8 cellular contexts compared by ENCODE assay signal in the genomic region with DNA sequence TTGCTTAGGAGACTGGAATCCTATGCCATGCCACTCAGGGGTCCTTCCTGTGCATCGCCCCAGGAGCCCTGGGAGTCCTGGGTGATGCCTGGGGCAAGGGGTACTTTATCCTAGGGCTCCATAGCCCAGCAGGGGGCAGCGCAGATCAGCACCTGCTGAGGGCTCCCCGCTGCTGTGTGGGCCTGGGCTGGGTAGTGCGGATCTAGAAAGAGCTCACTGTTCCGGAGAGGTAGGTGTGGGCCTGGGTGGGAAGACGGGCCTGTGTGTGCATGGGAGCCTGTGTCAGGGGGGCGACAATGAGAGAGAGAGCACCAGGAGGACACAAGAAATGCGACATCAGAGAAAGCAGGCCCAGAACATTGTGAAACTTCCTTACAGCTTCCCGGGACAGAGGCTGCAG. TPM values are rescaled to one million over a fixed set of nuclear protein-coding genes. Genes with fewer than 3 reads are reported as not detected.
DNase-seq lines count a peak whose midpoint lies in the region; ATAC-seq and TF ChIP-seq lines count a peak whose summit lies in the region.

No MANE protein-coding gene starts in this region.

- no peaks in the 10 kb centered on the region for H3K27me3 ChIP-seq in BLaER1

- peak; percentile 77 for ATAC-seq in activated CD8-positive, alpha-beta T cell treated with anti-CD3 and anti-CD28 coated beads for 36 hours
- peak; percentile 58 for ATAC-seq in Right ventricle myocardium inferior

- H3K27ac ChIP-seq in BLaER1 = peak overlapping the region; percentile 4; the same call in 1 of the 2 replicates
- H3K27ac ChIP-seq in HEK293 (ENCODE audit: extremely low read depth, low read depth, low read length) = no peak overlapping the region

- no peak overlapping the region for H3K9ac ChIP-seq in BLaER1

- CTCF ChIA-PET in HEK293 (lab: Yijun Ruan, JAX) = interaction anchor here (0.6 to 1.9 kb wide), 40 partner anchors 8 to 1047 kb away, joined by 3 to 18 read pairs (median 4); no protein-coding TSS in a partner anchor
- CTCF ChIA-PET in activated CD8-positive, alpha-beta T cell treated with anti-CD3 and anti-CD28 coated beads for 36 hours (lab: Charles Lee) = interaction anchor here (1.0 to 2.0 kb wide), 8 partner anchors 14 to 395 kb away, joined by 3 to 9 read pairs (median 4); no protein-coding TSS in a partner anchor

- H3K4me1 ChIP-seq in BLaER1 (peaks cover 79% of the 10 kb centered on the region), HEK293 (ENCODE audit: control insufficient read depth, insufficient read depth, low read length) (no peaks in the 10 kb centered on the region)

- H3K4me3 Mint-ChIP-seq in activated CD8-positive, alpha-beta T cell treated with anti-CD3 and anti-CD28 coated beads for 36 hours = no peak overlapping the region
- H3K4me3 Mint-ChIP-seq in immature natural killer cell = no peak overlapping the region

- no peaks in the 10 kb centered on the region for H3K36me3 Mint-ChIP-seq in activated CD8-positive, alpha-beta T cell treated with anti-CD3 and anti-CD28 coated beads for 36 hours (ENCODE audit: low read depth)
- no peaks in the 10 kb centered on the region for H3K36me3 Mint-ChIP-seq in immature natural killer cell

- H3K27me3 Mint-ChIP-seq in activated CD8-positive, alpha-beta T cell treated with anti-CD3 and anti-CD28 coated beads for 36 hours = no peaks in the 10 kb centered on the region
- H3K27me3 Mint-ChIP-seq in immature natural killer cell (ENCODE audit: low read depth in 3 of 3) = no peaks in the 10 kb centered on the region

- intact Hi-C loops in activated CD8-positive, alpha-beta T cell treated with anti-CD3 and anti-CD28 coated beads for 36 hours (cut with micrococcal nuclease) = no loop called here
- intact Hi-C loops in Right ventricle myocardium inferior (cut with DNase I) = loop anchor here (5.0 kb wide), 1 partner anchor 52 kb away; no protein-coding TSS in a partner anchor

- no peaks in the 10 kb centered on the region for H3K9me3 Mint-ChIP-seq in activated CD8-positive, alpha-beta T cell treated with anti-CD3 and anti-CD28 coated beads for 36 hours
- peaks cover 0 to 2% (median 0%) of the 10 kb centered on the region in 6 donors for H3K9me3 Mint-ChIP-seq in immature natural killer cell

- no peaks in the 10 kb centered on the region for H3K4me1 Mint-ChIP-seq in activated CD8-positive, alpha-beta T cell treated with anti-CD3 and anti-CD28 coated beads for 36 hours (ENCODE audit: low read depth)
- H3K4me1 Mint-ChIP-seq in immature natural killer cell = peaks cover 0 to 1% of the 10 kb centered on the region in 2 donors

- 0 out of 2 replicates have a peak, but pooled peaks have one; percentile 18 for TF ChIP-seq CTCF in HEK293 (tag by site-specific recombination; IDR thresholded peaks at IDR 0.05)
- TF ChIP-seq CTCF in activated CD8-positive, alpha-beta T cell treated with anti-CD3 and anti-CD28 coated beads for 36 hours (IDR thresholded peaks at IDR 0.05) = peak; percentile 54
- peak; percentile 78 for TF ChIP-seq CTCF in retinal pigment epithelial cell (conservative IDR thresholded peaks at IDR 0.05; ENCODE audit: low read depth, low read length)

- H3K4me3 ChIP-seq in BLaER1 = no peak overlapping the region
- no peak overlapping the region for H3K4me3 ChIP-seq in HEK293 (ENCODE audit: low read depth, low read length)
- no peak overlapping the region for H3K4me3 ChIP-seq in retinal pigment epithelial cell (ENCODE audit: low read length)

- H3K36me3 ChIP-seq in BLaER1 (no peaks in the 10 kb centered on the region), HEK293 (ENCODE audit: control insufficient read depth in 2 of 2, insufficient read depth in 1 of 2, low read length in 2 of 2) (no peaks in the 10 kb centered on the region)

- H4K20me1 ChIP-seq in BLaER1 = no peaks in the 10 kb centered on the region

- no peak overlapping the region for H3K27ac Mint-ChIP-seq in activated CD8-positive, alpha-beta T cell treated with anti-CD3 and anti-CD28 coated beads for 36 hours
- no peak overlapping the region for H3K27ac Mint-ChIP-seq in immature natural killer cell

- H3K9me3 ChIP-seq in BLaER1 (no peaks in the 10 kb centered on the region), HEK293 (ENCODE audit: control insufficient read depth, insufficient read depth, low read depth, low read length) (no peaks in the 10 kb centered on the region)

- H3K4me2 ChIP-seq in BLaER1 = peak overlapping the region; percentile 40; the same call in 1 of the 2 replicates

- peak; percentile 70 for DNase-seq in activated CD8-positive, alpha-beta T cell treated with anti-CD3 and anti-CD28 coated beads for 36 hours
- DNase-seq in Right ventricle myocardium inferior (ENCODE audit: missing footprints) = no peak
- no peak for DNase-seq in retinal pigment epithelial cell (ENCODE audit: low read depth)
- no peak for DNase-seq in NCI-H345 treated with DMSO at 0.1 percent for 48 hours (lab: John Stamatoyannopoulos, UW; ENCODE audit: unreplicated experiment)
- DNase-seq in immature natural killer cell = no peak
- DNase-seq in activated CD4-positive, CD25-positive, alpha-beta regulatory T cell (lab: John Stamatoyannopoulos, UW) = no peak

- POLR2A ChIA-PET in HEK293 (lab: Yijun Ruan, JAX) = interaction anchor here (1.2 kb wide), 1 partner anchor 12 kb away, joined by 4 read pairs; no protein-coding TSS in a partner anchor
- POLR2A ChIA-PET in activated CD8-positive, alpha-beta T cell treated with anti-CD3 and anti-CD28 coated beads for 36 hours (lab: Charles Lee) = no interaction called here

TF ChIP-seq in HEK293, 187 proteins besides CTCF, POLR2A, EP300 and RAD21:
- TF ChIP-seq, protein P1, sequence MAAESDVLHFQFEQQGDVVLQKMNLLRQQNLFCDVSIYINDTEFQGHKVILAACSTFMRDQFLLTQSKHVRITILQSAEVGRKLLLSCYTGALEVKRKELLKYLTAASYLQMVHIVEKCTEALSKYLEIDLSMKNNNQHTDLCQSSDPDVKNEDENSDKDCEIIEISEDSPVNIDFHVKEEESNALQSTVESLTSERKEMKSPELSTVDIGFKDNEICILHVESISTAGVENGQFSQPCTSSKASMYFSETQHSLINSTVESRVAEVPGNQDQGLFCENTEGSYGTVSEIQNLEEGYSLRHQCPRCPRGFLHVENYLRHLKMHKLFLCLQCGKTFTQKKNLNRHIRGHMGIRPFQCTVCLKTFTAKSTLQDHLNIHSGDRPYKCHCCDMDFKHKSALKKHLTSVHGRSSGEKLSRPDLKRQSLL (tag by site-specific recombination; IDR thresholded peaks at IDR 0.05) = peak; percentile 50; the same call in 1 of the 2 replicates
- TF ChIP-seq ZNF600 (tag by site-specific recombination; IDR thresholded peaks at IDR 0.05) (peak; percentile 67; the same call in 1 of the 2 replicates), ZNF10 (tag by site-specific recombination; IDR thresholded peaks at IDR 0.05) (peak; percentile 78), ZNF654 (tag by site-specific recombination; IDR thresholded peaks at IDR 0.05; ENCODE audit: low read depth) (peak; percentile 45), ZNF416 (tag by site-specific recombination; IDR thresholded peaks at IDR 0.05) (no peak), PRDM1 (tag by site-specific recombination; IDR thresholded peaks at IDR 0.05) (no peak), ZIC2 (tag by site-specific recombination; IDR thresholded peaks at IDR 0.05) (peak; percentile 74)
- TF ChIP-seq, protein P2, sequence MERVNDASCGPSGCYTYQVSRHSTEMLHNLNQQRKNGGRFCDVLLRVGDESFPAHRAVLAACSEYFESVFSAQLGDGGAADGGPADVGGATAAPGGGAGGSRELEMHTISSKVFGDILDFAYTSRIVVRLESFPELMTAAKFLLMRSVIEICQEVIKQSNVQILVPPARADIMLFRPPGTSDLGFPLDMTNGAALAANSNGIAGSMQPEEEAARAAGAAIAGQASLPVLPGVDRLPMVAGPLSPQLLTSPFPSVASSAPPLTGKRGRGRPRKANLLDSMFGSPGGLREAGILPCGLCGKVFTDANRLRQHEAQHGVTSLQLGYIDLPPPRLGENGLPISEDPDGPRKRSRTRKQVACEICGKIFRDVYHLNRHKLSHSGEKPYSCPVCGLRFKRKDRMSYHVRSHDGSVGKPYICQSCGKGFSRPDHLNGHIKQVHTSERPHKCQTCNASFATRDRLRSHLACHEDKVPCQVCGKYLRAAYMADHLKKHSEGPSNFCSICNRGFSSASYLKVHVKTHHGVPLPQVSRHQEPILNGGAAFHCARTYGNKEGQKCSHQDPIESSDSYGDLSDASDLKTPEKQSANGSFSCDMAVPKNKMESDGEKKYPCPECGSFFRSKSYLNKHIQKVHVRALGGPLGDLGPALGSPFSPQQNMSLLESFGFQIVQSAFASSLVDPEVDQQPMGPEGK (tag by site-specific recombination; IDR thresholded peaks at IDR 0.05) = 0 out of 2 replicates have a peak, but pooled peaks have one; percentile 19

RNA-seq across cellular contexts. Expression of a gene that starts 11.4 kb away (rescaled TPM):
- total RNA-seq in activated CD8-positive, alpha-beta T cell treated with anti-CD3 and anti-CD28 coated beads for 36 hours = 1 to 10 TPM in 1 of 2 experiments, under 1 TPM in 1; 0.54 to 1.5 TPM
- total RNA-seq in Right ventricle myocardium inferior = 53.0 TPM
- polyA plus RNA-seq in immature natural killer cell = 1 to 10 TPM in 1 of 3 donors, under 1 TPM in 1, not detected in 1; 0.06 to 1.1 TPM

Comparison
In these comparisons a context has a peak if more than half of its experiments do, and no peak if none do; other contexts are left out.
1. CTCF ChIP-seq: peak in every context shown above with its lines; median percentile 78 in retinal pigment epithelial cell; 54 in activated CD8-positive, alpha-beta T cell treated with anti-CD3 and anti-CD28 coated beads for 36 hours; 18 in HEK293.
2. RNA of a gene that starts 11.4 kb away (total RNA-seq): 53.0 TPM in Right ventricle myocardium inferior (single experiment); 0.54 to 1.5 TPM in activated CD8-positive, alpha-beta T cell treated with anti-CD3 and anti-CD28 coated beads for 36 hours; every median in the first group is over 10 times any median in the second.